Comparison of ENCODE assay signal across 8 cellular contexts in genomic region chr1:18907021-18907913, GRCh38. TPM values are rescaled to one million over a fixed set of nuclear protein-coding genes. Genes with fewer than 3 reads are reported as not detected.
A peak's percentile ranks its signal among the peaks of the same experiment; 100 is the strongest.
DNase-seq lines count a peak whose midpoint lies in the region; ATAC-seq and TF ChIP-seq lines count a peak whose summit lies in the region.

No MANE protein-coding gene starts in this region.

- peak overlapping the region; percentile 67; the same call in 1 of the 2 replicates for H3K27ac ChIP-seq in SK-N-MC

- H3K4me1 Mint-ChIP-seq in Caco-2 (ENCODE audit: low read depth, unreplicated experiment): no peaks in the 10 kb centered on the region
- H3K4me1 Mint-ChIP-seq in activated naive CD8-positive, alpha-beta T cell (ENCODE audit: low read depth): peaks cover 31% of the 10 kb centered on the region

- no peaks in the 10 kb centered on the region for H3K9me3 Mint-ChIP-seq in Caco-2 (ENCODE audit: unreplicated experiment)
- H3K9me3 Mint-ChIP-seq in activated naive CD8-positive, alpha-beta T cell (ENCODE audit: low read depth): no peaks in the 10 kb centered on the region

- POLR2A ChIA-PET in Caco-2 (lab: Charles Lee): no interaction called here

- intact Hi-C loops in Caco-2 (cut with micrococcal nuclease; ENCODE audit: unreplicated experiment) (loop anchor here (5.0 kb wide), 1 partner anchor 190 kb away; no protein-coding TSS in a partner anchor), head of caudate nucleus (cut with DNase I) (loop anchor here (5.0 kb wide), 2 partner anchors 45 to 190 kb away; no protein-coding TSS in a partner anchor), posterior cingulate gyrus (cut with DNase I) (loop anchor here (5.0 kb wide), 1 partner anchor 190 kb away; no protein-coding TSS in a partner anchor)

- H3K4me3 ChIP-seq in Caco-2 (ENCODE audit: low read depth, low read length) (no peak overlapping the region), SK-N-MC (no peak overlapping the region)

- H3K27ac Mint-ChIP-seq in Caco-2 (ENCODE audit: unreplicated experiment): no peak overlapping the region
- H3K27ac Mint-ChIP-seq in activated naive CD8-positive, alpha-beta T cell: peak overlapping the region; percentile 50

- TF ChIP-seq CTCF in Caco-2 (IDR thresholded peaks at IDR 0.05; ENCODE audit: insufficient read depth in 1 of 2, low read depth in 1 of 2, low read length in 1 of 2, severe bottlenecking in 1 of 2, unreplicated experiment in 1 of 2): peak; percentile 69 to 87

- CTCF ChIA-PET in Caco-2 (lab: Charles Lee): interaction anchor here (0.6 to 1.3 kb wide), 15 partner anchors 23 to 809 kb away, joined by 3 to 7 read pairs (median 3); no protein-coding TSS in a partner anchor

- no TSS peak for BruUV-seq in Caco-2 (replicated peaks; lab: Mats Ljungman, UMichigan)

- peaks cover 12% of the 10 kb centered on the region for H3K36me3 Mint-ChIP-seq in Caco-2 (ENCODE audit: insufficient read depth, unreplicated experiment)
- H3K36me3 Mint-ChIP-seq in activated naive CD8-positive, alpha-beta T cell: peaks cover 19% of the 10 kb centered on the region

- H3K27me3 ChIP-seq in Caco-2 (replicated peaks; ENCODE audit: control insufficient read depth, insufficient read depth, low read length): no peaks in the 10 kb centered on the region

- H3K4me3 Mint-ChIP-seq in Caco-2 (ENCODE audit: unreplicated experiment): no peak overlapping the region
- no peak overlapping the region for H3K4me3 Mint-ChIP-seq in activated naive CD8-positive, alpha-beta T cell

- no peaks in the 10 kb centered on the region for H3K27me3 Mint-ChIP-seq in Caco-2 (ENCODE audit: insufficient read depth, unreplicated experiment)
- no peaks in the 10 kb centered on the region for H3K27me3 Mint-ChIP-seq in activated naive CD8-positive, alpha-beta T cell

- TF ChIP-seq EP300 in Ishikawa (IDR thresholded peaks at IDR 0.05; ENCODE audit: borderline replicate concordance): no peak

- H3K4me1 ChIP-seq in Caco-2: peaks cover 6% of the 10 kb centered on the region

- DNase-seq in Caco-2 (peak in 1 of 2 experiments; percentile 56), SK-N-MC (ENCODE audit: low read depth, low spot score) (peak; percentile 65), head of caudate nucleus (peak; percentile 42 to 84 (median 66)), posterior cingulate gyrus (peak in 6 of 10 donors; percentile 37 to 93 (median 58)), cortex of kidney (lab: John Stamatoyannopoulos, UW) (no peak)

- H3K9me3 ChIP-seq in Caco-2 (no peaks in the 10 kb centered on the region), SK-N-MC (ENCODE audit: low read depth, low read length) (no peaks in the 10 kb centered on the region)

- peak; percentile 73 for TF ChIP-seq RAD21 in Ishikawa (IDR thresholded peaks at IDR 0.05; ENCODE audit: low read depth)

- H3K36me3 ChIP-seq in Caco-2 (ENCODE audit: control insufficient read depth, insufficient read depth, low read length) (no peaks in the 10 kb centered on the region), SK-N-MC (ENCODE audit: insufficient read depth, low read length) (peaks cover 38% of the 10 kb centered on the region; the same call in 1 of the 2 replicates)

- ATAC-seq in GM19351 (IDR thresholded peaks at IDR 0.05; ENCODE audit: unreplicated experiment): no peak

- H3K9ac ChIP-seq in SK-N-MC (ENCODE audit: insufficient read length): peak overlapping the region; percentile 32

TF ChIP-seq in Ishikawa, 13 proteins besides CTCF, POLR2A, EP300 and RAD21:
- TF ChIP-seq MAX (IDR thresholded peaks at IDR 0.05) (no peak), CREB1 (IDR thresholded peaks at IDR 0.05; ENCODE audit: low read depth) (no peak), TCF12 (IDR thresholded peaks at IDR 0.05; ENCODE audit: low read depth) (no peak), TAF1 (IDR thresholded peaks at IDR 0.05; ENCODE audit: low read depth) (no peak), USF1 (IDR thresholded peaks at IDR 0.05) (no peak), YY1 (IDR thresholded peaks at IDR 0.05; ENCODE audit: low read depth) (no peak), TEAD4 (IDR thresholded peaks at IDR 0.05) (no peak), ZBTB7A (IDR thresholded peaks at IDR 0.05; ENCODE audit: low read depth) (no peak), EGR1 (IDR thresholded peaks at IDR 0.05) (no peak), FOXM1 (IDR thresholded peaks at IDR 0.05; ENCODE audit: borderline replicate concordance, low read depth) (no peak), NFIC (IDR thresholded peaks at IDR 0.05) (no peak), CEBPB (IDR thresholded peaks at IDR 0.05) (no peak), REST (IDR thresholded peaks at IDR 0.05; ENCODE audit: low read depth) (no peak)

RNA-seq across cellular contexts. Expression of gene ALDH4A1, which starts 4.9 kb away (rescaled TPM):
- 15.3 and 18.0 TPM in 2 replicates for total RNA-seq in Caco-2 (2022)

RNA-seq across cellular contexts. Expression of gene TAS1R2, which starts 47.8 kb away (rescaled TPM):
- total RNA-seq in Caco-2 (2022): not detected in 2 replicates

RNA-seq across cellular contexts. Expression of gene IFFO2, which starts 49.2 kb away (rescaled TPM):
- total RNA-seq in Caco-2 (2022): 18.7 and 23.7 TPM in 2 replicates
